Comparison of ENCODE assay signal across 1 cellular context in genomic region chr22:46335201-46336118, GRCh38.
TF ChIP-seq lines count a peak whose summit lies in the region.

Gene TRMU, plus strand, starts transcription at chr22:46335714. Its CDS starts 51 bp downstream, at chr22:46335765.

TF ChIP-seq in HepG2, 621 proteins besides CTCF, POLR2A, EP300 and RAD21 (continued from another document and continues in another):
- TF ChIP-seq HMGXB4 (CRISPR knock-in tag; IDR thresholded peaks at IDR 0.05; ENCODE audit: borderline replicate concordance in 1 of 2, low read depth in 1 of 2): peak; percentile 87 to 88
- peak; percentile 58 for TF ChIP-seq ZNF407 (CRISPR knock-in tag; IDR thresholded peaks at IDR 0.05; ENCODE audit: not compliant biosample characterization)
- TF ChIP-seq ZNF597 (CRISPR knock-in tag; IDR thresholded peaks at IDR 0.05): 0 out of 2 replicates have a peak, but pooled peaks have one; percentile 48
- peak; percentile 48; the same call in 1 of the 2 replicates for TF ChIP-seq ZNF263 (CRISPR knock-in tag; IDR thresholded peaks at IDR 0.05)
- no peak for TF ChIP-seq SRSF1 (optimal IDR thresholded peaks at IDR 0.05; ENCODE audit: low read depth, low read length)
- no peak for TF ChIP-seq ZNF280D (CRISPR knock-in tag; IDR thresholded peaks at IDR 0.05)
- peak; percentile 82 for TF ChIP-seq REPIN1 (CRISPR knock-in tag; IDR thresholded peaks at IDR 0.05; ENCODE audit: borderline replicate concordance, low read depth)
- no peak for TF ChIP-seq PLRG1 (conservative IDR thresholded peaks at IDR 0.05)
- TF ChIP-seq ADNP (CRISPR knock-in tag; IDR thresholded peaks at IDR 0.05): 0 out of 2 replicates have a peak, but pooled peaks have one; percentile 15
- peak; percentile 80 for TF ChIP-seq E2F1 (CRISPR knock-in tag; IDR thresholded peaks at IDR 0.05)
- TF ChIP-seq NFIB (CRISPR knock-in tag; IDR thresholded peaks at IDR 0.05; ENCODE audit: borderline replicate concordance): no peak
- TF ChIP-seq ZNF768 (CRISPR knock-in tag; IDR thresholded peaks at IDR 0.05): peak; percentile 69
- peak; percentile 88 for TF ChIP-seq ZNF747 (CRISPR knock-in tag; IDR thresholded peaks at IDR 0.05; ENCODE audit: borderline replicate concordance)
- peak; percentile 100 for TF ChIP-seq GABPB1 (CRISPR knock-in tag; IDR thresholded peaks at IDR 0.05)
- peak; percentile 75; the same call in 1 of the 2 replicates for TF ChIP-seq FOXP4 (CRISPR knock-in tag; IDR thresholded peaks at IDR 0.05)
- peak; percentile 85 for TF ChIP-seq NRL (CRISPR knock-in tag; IDR thresholded peaks at IDR 0.05; ENCODE audit: borderline replicate concordance)
- TF ChIP-seq POGK (CRISPR knock-in tag; conservative IDR thresholded peaks at IDR 0.05): peak; percentile 93
- TF ChIP-seq SRF (IDR thresholded peaks at IDR 0.05; ENCODE audit: low read depth, low read length): 0 out of 2 replicates have a peak, but pooled peaks have one; percentile 40
- TF ChIP-seq SAFB2 (CRISPR knock-in tag; IDR thresholded peaks at IDR 0.05; ENCODE audit: borderline replicate concordance, low read depth): no peak; the same call in 1 of the 2 replicates
- TF ChIP-seq ZNF543 (CRISPR knock-in tag; IDR thresholded peaks at IDR 0.05): peak; percentile 65
- TF ChIP-seq SP5 (CRISPR knock-in tag; IDR thresholded peaks at IDR 0.05; ENCODE audit: borderline replicate concordance, low read depth): peak; percentile 12; the same call in 1 of the 2 replicates
- no peak for TF ChIP-seq IKZF5 (CRISPR knock-in tag; IDR thresholded peaks at IDR 0.05)
- peak; percentile 98 for TF ChIP-seq KAT8 (CRISPR knock-in tag; IDR thresholded peaks at IDR 0.05)
- TF ChIP-seq REST (IDR thresholded peaks at IDR 0.05; ENCODE audit: borderline replicate concordance in 1 of 2, low read depth in 1 of 2, low read length in 2 of 2): no peak; a peak in 2 of 4 replicates
- 0 out of 2 replicates have a peak, but pooled peaks have one; percentile 65 for TF ChIP-seq ZNF264 (CRISPR knock-in tag; IDR thresholded peaks at IDR 0.05)
- peak; percentile 79 for TF ChIP-seq ZNF564 (CRISPR knock-in tag; IDR thresholded peaks at IDR 0.05)
- TF ChIP-seq PAX8 (CRISPR knock-in tag; IDR thresholded peaks at IDR 0.05; ENCODE audit: borderline replicate concordance): peak; percentile 74; the same call in 1 of the 2 replicates
- TF ChIP-seq TGIF2 (CRISPR knock-in tag; IDR thresholded peaks at IDR 0.05): peak; percentile 85; the same call in 1 of the 2 replicates
